22 cellular contexts compared by ENCODE assay signal in the genomic region with DNA sequence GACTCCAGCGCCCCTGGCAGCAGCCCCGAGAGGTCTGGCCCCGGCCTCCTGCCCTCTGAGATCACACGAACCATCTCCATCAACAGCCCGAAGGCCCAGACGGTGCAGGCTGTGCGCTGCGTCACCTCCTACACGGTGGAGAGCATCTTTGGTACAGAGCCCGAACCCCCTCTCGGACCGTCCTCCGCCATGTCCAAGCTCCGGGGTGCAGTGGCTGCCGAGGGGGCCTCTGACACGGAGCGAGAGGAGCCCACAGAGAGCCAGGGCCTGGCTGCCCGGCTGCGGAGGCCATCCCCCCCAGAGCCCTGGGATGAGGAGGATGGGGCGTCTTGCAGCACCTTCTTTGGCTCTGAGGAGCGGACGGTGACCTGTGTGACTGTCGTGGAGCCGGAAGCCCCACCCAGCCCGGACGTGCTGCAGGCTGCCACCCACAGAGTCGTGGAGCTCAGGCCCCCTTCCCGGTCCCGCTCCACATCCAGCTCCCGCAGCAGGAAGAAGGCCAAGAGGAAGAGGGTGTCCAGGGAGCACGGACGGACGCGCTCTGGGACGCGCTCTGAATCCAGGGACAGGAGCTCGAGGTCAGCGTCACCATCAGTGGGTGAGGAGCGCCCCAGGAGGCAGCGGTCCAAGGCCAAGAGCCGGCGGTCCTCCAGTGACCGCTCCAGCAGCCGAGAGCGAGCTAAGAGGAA. TPM values are rescaled to one million over a fixed set of nuclear protein-coding genes. Genes with fewer than 3 reads are reported as not detected.
"Had no signal": no experiment of that assay in that cellular context is flagged by ENCODE, and none has a peak within 500 bp of the region (broad histone marks: within the 10 kb centered on the region; RNA-seq: fewer than 3 reads in every experiment).

No MANE protein-coding gene starts in this region.

- H3K27ac ChIP-seq: body of pancreas, foreskin keratinocyte, lower lobe of right lung, thyroid gland, vagina had no signal

- H3K27me3 Mint-ChIP-seq: activated B cell treated with CpG ODN at 0.5 μM for 24 hours; activated naive CD4-positive, alpha-beta T cell treated with anti-CD3 and anti-CD28 coated beads, Interleukin-2, amount 50 U/mL, for 24 hours; central memory CD8-positive, alpha-beta T cell had no signal

- H3K27me3 ChIP-seq: body of pancreas, foreskin keratinocyte, thyroid gland, vagina had no signal

- FAIRE-seq: endothelial cell of umbilical vein had no signal

- H3K4me3 ChIP-seq: body of pancreas, lower lobe of right lung, thyroid gland, vagina had no signal

- H3K9me3 ChIP-seq: body of pancreas, lower lobe of right lung, thyroid gland, vagina had no signal

- H3K4me1 ChIP-seq: body of pancreas, foreskin keratinocyte, thyroid gland had no signal

- H3K4me3 Mint-ChIP-seq: activated B cell treated with CpG ODN at 0.5 μM for 24 hours; activated naive CD4-positive, alpha-beta T cell treated with anti-CD3 and anti-CD28 coated beads, Interleukin-2, amount 50 U/mL, for 24 hours; central memory CD8-positive, alpha-beta T cell; immature natural killer cell; neural crest cell; stimulated activated effector memory CD8-positive, alpha-beta T cell treated with anti-CD3 and anti-CD28 coated beads, Interleukin-12 subunit alpha, Interleukin-12 subunit beta, amount 100 ng/mL, for 72 hours had no signal

- H3K27ac Mint-ChIP-seq: activated B cell treated with CpG ODN at 0.5 μM for 24 hours; activated naive CD4-positive, alpha-beta T cell treated with anti-CD3 and anti-CD28 coated beads, Interleukin-2, amount 50 U/mL, for 24 hours; immature natural killer cell had no signal

- ATAC-seq: body of pancreas; foreskin keratinocyte; lower lobe of right lung; stimulated activated effector memory CD8-positive, alpha-beta T cell treated with anti-CD3 and anti-CD28 coated beads, Interleukin-12 subunit alpha, Interleukin-12 subunit beta, amount 100 ng/mL, for 72 hours had no signal

- DNase-seq: activated B cell treated with CpG ODN at 0.5 μM for 24 hours; activated CD4-positive, alpha-beta T cell treated with anti-CD3 and anti-CD28 coated beads for 48 hours; amygdala; body of pancreas; cortex of kidney; effector CD8-positive, alpha-beta T cell; foreskin keratinocyte; glutamatergic neuron; immature natural killer cell; lower lobe of right lung; stimulated activated CD4-positive, alpha-beta T cell treated with anti-CD3 and anti-CD28 coated beads, Interleukin-12 subunit alpha, Interleukin-12 subunit beta, amount 100 ng/mL, for 4 hours; stimulated activated CD4-positive, alpha-beta T cell treated with anti-CD3 and anti-CD28 coated beads, Interleukin-2, amount 100 ng/mL, for 24 hours; thyroid gland had no signal

- H3K9me3 Mint-ChIP-seq: activated B cell treated with CpG ODN at 0.5 μM for 24 hours; activated naive CD4-positive, alpha-beta T cell treated with anti-CD3 and anti-CD28 coated beads, Interleukin-2, amount 50 U/mL, for 24 hours; central memory CD8-positive, alpha-beta T cell; immature natural killer cell; neural crest cell; stimulated activated effector memory CD8-positive, alpha-beta T cell treated with anti-CD3 and anti-CD28 coated beads, Interleukin-12 subunit alpha, Interleukin-12 subunit beta, amount 100 ng/mL, for 72 hours had no signal

RNA-seq across cellular contexts. Expression of a gene that starts 16.6 kb away (rescaled TPM):
- total RNA-seq: activated B cell treated with CpG ODN at 0.5 μM for 24 hours, endothelial cell of umbilical vein, foreskin keratinocyte, lower lobe of right lung, neural crest cell, osteocyte, pulmonary artery endothelial cell, thyroid gland, vagina had no signal
- polyA plus RNA-seq: endothelial cell of umbilical vein, foreskin keratinocyte, immature natural killer cell had no signal

RNA-seq across cellular contexts. Expression of a gene that starts 18.9 kb away (rescaled TPM):
- total RNA-seq: activated B cell treated with CpG ODN at 0.5 μM for 24 hours; body of pancreas; endothelial cell of umbilical vein; foreskin keratinocyte; lower lobe of right lung; neural crest cell; osteocyte; pulmonary artery endothelial cell; T-helper 2 cell treated with Interferon-gamma antibody and Interleukin-4, amounts not matched to agents 100 ng/mL and 5 ng/mL, for 36 hours; thyroid gland; vagina had no signal
- polyA plus RNA-seq: endothelial cell of umbilical vein, foreskin keratinocyte, immature natural killer cell had no signal

RNA-seq across cellular contexts. Expression of a gene that starts 29.0 kb away (rescaled TPM):
- total RNA-seq: foreskin keratinocyte, pulmonary artery endothelial cell had no signal
- polyA plus RNA-seq: endothelial cell of umbilical vein, immature natural killer cell had no signal
